In genomic region chr21:45859041-45859761, GRCh38 we compare ENCODE assay signal across 18 cellular contexts.
DNase-seq lines count a peak whose midpoint lies in the region; ATAC-seq and TF ChIP-seq lines count a peak whose summit lies in the region.
"Had no signal": no experiment of that assay in that cellular context is flagged by ENCODE, and none has a peak within 500 bp of the region (broad histone marks: within the 10 kb centered on the region; RNA-seq: fewer than 3 reads in every experiment).

No MANE protein-coding gene starts in this region.

- ATAC-seq in GM23338 (peak; percentile 45), HG03521 (IDR thresholded peaks at IDR 0.05; ENCODE audit: unreplicated experiment) (no peak)
- ATAC-seq: Panc1, Right ventricle myocardium inferior had no signal

- H3K27me3 ChIP-seq in BLaER1 (no peaks in the 10 kb centered on the region), GM23338 (ENCODE audit: insufficient read depth) (no peaks in the 10 kb centered on the region), endodermal cell (ENCODE audit: control insufficient read depth, insufficient read depth, low read length, poor library complexity, severe bottlenecking) (no peaks in the 10 kb centered on the region)

- H3K36me3 ChIP-seq in BLaER1: peaks cover 59% of the 10 kb centered on the region
- no peaks in the 10 kb centered on the region for H3K36me3 ChIP-seq in GM23338 (ENCODE audit: insufficient read depth)
- H3K36me3 ChIP-seq in endodermal cell (ENCODE audit: control insufficient read depth, insufficient read depth, low read length): no peaks in the 10 kb centered on the region
- H3K36me3 ChIP-seq: HAP-1 had no signal

- 0 out of 2 replicates have a peak, but pooled peaks cover 3% of the 10 kb centered on the region for H3K9me2 ChIP-seq in GM23338 (ENCODE audit: insufficient read depth)

- H4K20me1 ChIP-seq in BLaER1: no peaks in the 10 kb centered on the region
- H4K20me1 ChIP-seq in GM23338 (replicated peaks; ENCODE audit: insufficient read depth): no peaks in the 10 kb centered on the region

- TF ChIP-seq CTCF in GM23338 (conservative IDR thresholded peaks at IDR 0.05; ENCODE audit: low read depth in 2 of 2): no peak; a peak in 1 of 4 replicates
- TF ChIP-seq CTCF in endodermal cell (conservative IDR thresholded peaks at IDR 0.05): peak; percentile 33
- no peak for TF ChIP-seq CTCF in osteocyte (IDR thresholded peaks at IDR 0.05)
- no peak for TF ChIP-seq CTCF in RWPE1 (conservative IDR thresholded peaks at IDR 0.05; ENCODE audit: low read depth)

- peaks cover 10% of the 10 kb centered on the region for H3K27me3 Mint-ChIP-seq in GM23338 (ENCODE audit: insufficient read depth, low read depth, poor library complexity)
- no peaks in the 10 kb centered on the region for H3K27me3 Mint-ChIP-seq in endodermal cell (ENCODE audit: insufficient read depth)
- no peaks in the 10 kb centered on the region for H3K27me3 Mint-ChIP-seq in osteocyte (ENCODE audit: unreplicated experiment)
- H3K27me3 Mint-ChIP-seq: CD4-positive, alpha-beta T cell had no signal

- no peak overlapping the region for H2AFZ ChIP-seq in GM23338

- H3K4me2 ChIP-seq in BLaER1: peak overlapping the region; percentile 61
- no peak overlapping the region for H3K4me2 ChIP-seq in GM23338

- WGBS in endodermal cell (ENCODE audit: insufficient coverage in 1 of 2, insufficient read length in 1 of 2), 2 experiments: 84 to 96% methylated on average over 13 to 20 of the region's 21 CpGs

- H3K4me1 Mint-ChIP-seq in GM23338: peaks cover 34% of the 10 kb centered on the region
- peaks cover 30% of the 10 kb centered on the region for H3K4me1 Mint-ChIP-seq in endodermal cell
- peaks cover 17% of the 10 kb centered on the region for H3K4me1 Mint-ChIP-seq in osteocyte (ENCODE audit: unreplicated experiment)

- peak overlapping the region; percentile 49 for H3K27ac ChIP-seq in BLaER1
- no peak overlapping the region for H3K27ac ChIP-seq in GM23338 (ENCODE audit: low read depth)
- H3K27ac ChIP-seq in endodermal cell (ENCODE audit: low read depth, low read length): no peak overlapping the region
- no peak overlapping the region for H3K27ac ChIP-seq in RWPE1

- H3K79me2 ChIP-seq in GM23338 (replicated peaks; ENCODE audit: insufficient read depth): no peaks in the 10 kb centered on the region

- H3K4me3 Mint-ChIP-seq in GM23338 (no peak overlapping the region), endodermal cell (no peak overlapping the region), osteocyte (ENCODE audit: unreplicated experiment) (no peak overlapping the region)
- H3K4me3 Mint-ChIP-seq: CD4-positive, alpha-beta T cell had no signal

- H3K9me3 Mint-ChIP-seq in GM23338 (no peaks in the 10 kb centered on the region), endodermal cell (no peaks in the 10 kb centered on the region), osteocyte (ENCODE audit: unreplicated experiment) (no peaks in the 10 kb centered on the region)
- H3K9me3 Mint-ChIP-seq: CD4-positive, alpha-beta T cell had no signal

- H3K4me1 ChIP-seq in BLaER1 (peaks cover 32% of the 10 kb centered on the region), GM23338 (ENCODE audit: insufficient read depth) (peaks cover 16% of the 10 kb centered on the region), endodermal cell (ENCODE audit: control insufficient read depth, insufficient read depth, low read length) (no peaks in the 10 kb centered on the region)

- H3K9ac ChIP-seq in BLaER1 (0 out of 2 replicates have a peak overlapping the region, but pooled peaks have one; percentile 38), endodermal cell (ENCODE audit: extremely low read depth, low read length, poor library complexity, severe bottlenecking) (no peak overlapping the region)

- H3K4me3 ChIP-seq in BLaER1 (no peak overlapping the region), GM23338 (no peak overlapping the region), endodermal cell (ENCODE audit: low read length) (no peak overlapping the region)
- H3K4me3 ChIP-seq: HAP-1 had no signal

- H3F3A ChIP-seq in GM23338 (replicated peaks; ENCODE audit: low read depth): no peaks in the 10 kb centered on the region

- H3K27ac Mint-ChIP-seq in GM23338: no peak overlapping the region
- H3K27ac Mint-ChIP-seq in endodermal cell: no peak overlapping the region
- no peak overlapping the region for H3K27ac Mint-ChIP-seq in osteocyte (ENCODE audit: unreplicated experiment)
- H3K27ac Mint-ChIP-seq: CD4-positive, alpha-beta T cell had no signal

- POLR2A ChIA-PET in RWPE1 (lab: Yijun Ruan, JAX; ENCODE audit: low non-redundant PET): no interaction called here

- DNase-seq in GM23338 (ENCODE audit: low spot score): no peak
- DNase-seq in endodermal cell: peak; percentile 44
- DNase-seq in osteocyte (ENCODE audit: extremely low spot score, unreplicated experiment): peak; percentile 54
- DNase-seq in RWPE1 (ENCODE audit: low spot score): no peak
- no peak for DNase-seq in DMS53 treated with DMSO at 0.1 percent for 48 hours (lab: John Stamatoyannopoulos, UW; ENCODE audit: unreplicated experiment)
- DNase-seq: ACHN; AML-193; CD4-positive, alpha-beta T cell; KG1; NCI-H1436; NCI-H2029; NCI-H510A; NCI-H82 had no signal

- H3K9me3 ChIP-seq in BLaER1 (peaks cover 14% of the 10 kb centered on the region), endodermal cell (ENCODE audit: control insufficient read depth, low read length) (no peaks in the 10 kb centered on the region)
- H3K9me3 ChIP-seq: HAP-1 had no signal

- CTCF ChIA-PET in RWPE1 (lab: Yijun Ruan, JAX): interaction anchor here (2.7 kb wide), 1 partner anchor 21 kb away, joined by 7 read pairs; no protein-coding TSS in a partner anchor

- H3K36me3 Mint-ChIP-seq in GM23338 (ENCODE audit: low read depth) (no peaks in the 10 kb centered on the region), endodermal cell (ENCODE audit: low read depth) (no peaks in the 10 kb centered on the region), osteocyte (ENCODE audit: unreplicated experiment) (no peaks in the 10 kb centered on the region)

TF ChIP-seq in GM23338, 12 proteins besides CTCF, POLR2A, EP300 and RAD21:
- TF ChIP-seq POLR2AphosphoS5 (IDR thresholded peaks at IDR 0.05; ENCODE audit: low read depth): no peak
- TF ChIP-seq CREB1 (CRISPR knock-in tag; IDR thresholded peaks at IDR 0.05; ENCODE audit: low read depth): no peak
- TF ChIP-seq ZNF331 (CRISPR knock-in tag; IDR thresholded peaks at IDR 0.05; ENCODE audit: low read depth): no peak
- no peak for TF ChIP-seq REST (IDR thresholded peaks at IDR 0.05; ENCODE audit: unreplicated experiment)
- TF ChIP-seq, protein P1, sequence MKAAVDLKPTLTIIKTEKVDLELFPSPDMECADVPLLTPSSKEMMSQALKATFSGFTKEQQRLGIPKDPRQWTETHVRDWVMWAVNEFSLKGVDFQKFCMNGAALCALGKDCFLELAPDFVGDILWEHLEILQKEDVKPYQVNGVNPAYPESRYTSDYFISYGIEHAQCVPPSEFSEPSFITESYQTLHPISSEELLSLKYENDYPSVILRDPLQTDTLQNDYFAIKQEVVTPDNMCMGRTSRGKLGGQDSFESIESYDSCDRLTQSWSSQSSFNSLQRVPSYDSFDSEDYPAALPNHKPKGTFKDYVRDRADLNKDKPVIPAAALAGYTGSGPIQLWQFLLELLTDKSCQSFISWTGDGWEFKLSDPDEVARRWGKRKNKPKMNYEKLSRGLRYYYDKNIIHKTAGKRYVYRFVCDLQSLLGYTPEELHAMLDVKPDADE (IDR thresholded peaks at IDR 0.05): no peak

Comparison
In these comparisons a context has a peak if more than half of its experiments do, and no peak if none do; other contexts are left out.
1. DNase-seq: peak in endodermal cell (single experiment) and osteocyte (single experiment); none in GM23338 (single experiment), RWPE1 (single experiment) and DMS53 treated with DMSO at 0.1 percent for 48 hours (single experiment).